26 cellular contexts compared by ENCODE assay signal in genomic region chr1:43678940-43679339, GRCh38. TPM values are rescaled to one million over a fixed set of nuclear protein-coding genes. Genes with fewer than 3 reads are reported as not detected.
DNase-seq lines count a peak whose midpoint lies in the region; ATAC-seq, FAIRE-seq and TF ChIP-seq lines count a peak whose summit lies in the region.
"Had no signal": no experiment of that assay in that cellular context is flagged by ENCODE, and none has a peak within 500 bp of the region (broad histone marks: within the 10 kb centered on the region; RNA-seq: fewer than 3 reads in every experiment).

No MANE protein-coding gene starts in this region.

- CTCF ChIA-PET in MCF 10A (lab: Yijun Ruan, JAX): no interaction called here
- CTCF ChIA-PET in mammary epithelial cell (lab: Charles Lee; ENCODE audit: low non-redundant PET): no interaction called here

- no peak overlapping the region for H3K4me2 ChIP-seq in mammary epithelial cell (ENCODE audit: insufficient read depth, low read depth, low read length)
- H3K4me2 ChIP-seq: BLaER1 treated with 17β-estradiol and CSF1 and Interleukin-3, amounts not matched to agents 10 nM and 100 nM; SK-N-SH had no signal

- in situ Hi-C loops in mammary epithelial cell (cut with MboI; ENCODE audit: low sequenced_read_pairs in 2 of 2): no loop called here

- H3K9me3 ChIP-seq in mammary epithelial cell (replicated peaks; ENCODE audit: insufficient read depth, low read length): no peaks in the 10 kb centered on the region
- H3K9me3 ChIP-seq: BLaER1 treated with 17β-estradiol and CSF1 and Interleukin-3, amounts not matched to agents 10 nM and 100 nM; SK-N-SH had no signal

- H3K27me3 ChIP-seq in mammary epithelial cell (ENCODE audit: insufficient read depth, low read length): no peaks in the 10 kb centered on the region
- H3K27me3 ChIP-seq: BLaER1 treated with 17β-estradiol and CSF1 and Interleukin-3, amounts not matched to agents 10 nM and 100 nM had no signal

- H3K27me3 Mint-ChIP-seq in MCF 10A (ENCODE audit: insufficient read depth, unreplicated experiment): no peaks in the 10 kb centered on the region
- H3K27me3 Mint-ChIP-seq in effector memory CD8-positive, alpha-beta T cell: no peaks in the 10 kb centered on the region
- no peaks in the 10 kb centered on the region for H3K27me3 Mint-ChIP-seq in stimulated activated memory B cell treated with anti-CD40 and anti-IgM and Interleukin-4, amounts not matched to agents 10 μg/mL and 1 μg/mL and 100 μg/mL, for 72 hours

- TF ChIP-seq CTCF in MCF 10A (IDR thresholded peaks at IDR 0.05; ENCODE audit: unreplicated experiment) (no peak), mammary epithelial cell (conservative IDR thresholded peaks at IDR 0.05 in 1 of 2, IDR thresholded peaks at IDR 0.05 in 1 of 2; ENCODE audit: extremely low read depth in 1 of 2, insufficient read depth in 1 of 2, low read depth in 1 of 2, low read length in 2 of 2) (no peak)

- intact Hi-C loops in MCF 10A (cut with micrococcal nuclease) (no loop called here), mammary epithelial cell (cut with micrococcal nuclease) (no loop called here)

- H3K79me2 ChIP-seq in mammary epithelial cell (ENCODE audit: insufficient read depth, low read length): peaks cover 46% of the 10 kb centered on the region

- dilution Hi-C loops in mammary epithelial cell (cut with HindIII; ENCODE audit: low sequenced_read_pairs): no loop called here

- ATAC-seq in effector memory CD8-positive, alpha-beta T cell (replicated peaks): no peak
- ATAC-seq in stimulated activated memory B cell treated with anti-CD40 and anti-IgM and Interleukin-4, amounts not matched to agents 10 μg/mL and 1 μg/mL and 100 μg/mL, for 72 hours: peak; percentile 53
- no peak for ATAC-seq in HG02852 (IDR thresholded peaks at IDR 0.05; ENCODE audit: unreplicated experiment)
- ATAC-seq: PC-3 had no signal

- H3K4me3 ChIP-seq in mammary epithelial cell (replicated peaks in 1 of 3; ENCODE audit: insufficient read depth in 1 of 3, low read depth in 2 of 3, low read length in 3 of 3): no peak overlapping the region
- H3K4me3 ChIP-seq: BLaER1 treated with 17β-estradiol and CSF1 and Interleukin-3, amounts not matched to agents 10 nM and 100 nM had no signal

- POLR2A ChIA-PET in MCF 10A (lab: Yijun Ruan, JAX): interaction anchor here (1.0 to 1.5 kb wide), 3 partner anchors 28 to 311 kb away, joined by 3 to 4 read pairs (median 3); partner anchors contain the start of genes ELOVL1 and ST3GAL3

- peaks cover 92% of the 10 kb centered on the region for H3K36me3 Mint-ChIP-seq in MCF 10A (ENCODE audit: insufficient read depth, unreplicated experiment)
- peaks cover 27% of the 10 kb centered on the region for H3K36me3 Mint-ChIP-seq in effector memory CD8-positive, alpha-beta T cell (ENCODE audit: insufficient read depth)
- peaks cover 54% of the 10 kb centered on the region for H3K36me3 Mint-ChIP-seq in stimulated activated memory B cell treated with anti-CD40 and anti-IgM and Interleukin-4, amounts not matched to agents 10 μg/mL and 1 μg/mL and 100 μg/mL, for 72 hours

- H3K4me1 Mint-ChIP-seq in MCF 10A (ENCODE audit: insufficient read depth, unreplicated experiment): peaks cover 5% of the 10 kb centered on the region
- H3K4me1 Mint-ChIP-seq in effector memory CD8-positive, alpha-beta T cell (ENCODE audit: low read depth in 2 of 2): peaks cover 8 to 31% of the 10 kb centered on the region in 2 donors
- peaks cover 18% of the 10 kb centered on the region for H3K4me1 Mint-ChIP-seq in stimulated activated memory B cell treated with anti-CD40 and anti-IgM and Interleukin-4, amounts not matched to agents 10 μg/mL and 1 μg/mL and 100 μg/mL, for 72 hours

- FAIRE-seq in GM12891 (lab: Jason Lieb, UNC): peak; percentile 9
- FAIRE-seq: A204.1, H1 had no signal

- TF ChIP-seq POLR2A in GM12891 (IDR thresholded peaks at IDR 0.05; ENCODE audit: low read depth, low read length): no peak

- no peaks in the 10 kb centered on the region for H3K9me3 Mint-ChIP-seq in MCF 10A (ENCODE audit: unreplicated experiment)
- H3K9me3 Mint-ChIP-seq in effector memory CD8-positive, alpha-beta T cell: no peaks in the 10 kb centered on the region
- H3K9me3 Mint-ChIP-seq in stimulated activated memory B cell treated with anti-CD40 and anti-IgM and Interleukin-4, amounts not matched to agents 10 μg/mL and 1 μg/mL and 100 μg/mL, for 72 hours: no peaks in the 10 kb centered on the region

- H3K27ac Mint-ChIP-seq in MCF 10A (ENCODE audit: low read depth, unreplicated experiment): peak overlapping the region; percentile 59
- H3K27ac Mint-ChIP-seq in effector memory CD8-positive, alpha-beta T cell: peak overlapping the region; percentile 24 to 76
- no peak overlapping the region for H3K27ac Mint-ChIP-seq in stimulated activated memory B cell treated with anti-CD40 and anti-IgM and Interleukin-4, amounts not matched to agents 10 μg/mL and 1 μg/mL and 100 μg/mL, for 72 hours

- no peak overlapping the region for H3K27ac ChIP-seq in mammary epithelial cell (ENCODE audit: insufficient read depth, low read depth, low read length)
- H3K27ac ChIP-seq: BLaER1 treated with 17β-estradiol and CSF1 and Interleukin-3, amounts not matched to agents 10 nM and 100 nM; HL-60 had no signal

- WGBS in mammary epithelial cell (ENCODE audit: low coverage, missing lambda C conversion rate): 75% methylated on average over 2 of the region's 2 CpGs

- DNase-seq in MCF 10A (ENCODE audit: unreplicated experiment) (no peak), mammary epithelial cell (no peak), GM12891 (ENCODE audit: insufficient read length, low spot score) (no peak)
- DNase-seq in effector memory CD8-positive, alpha-beta T cell: no peak
- DNase-seq in activated CD4-positive, alpha-beta T cell treated with anti-CD3 and anti-CD28 coated beads for 1 hour: no peak
- no peak for DNase-seq in activated CD4-positive, alpha-beta T cell treated with anti-CD3 and anti-CD28 coated beads, Interleukin-2, amount 50 U/mL, for 1 hour
- DNase-seq: AML-193; HCEC 1CT; Kasumi-1; MV-4-11; NCI-H1105; NCI-H146; NCI-H1930; NCI-H2107; NCI-H526; NCI-H82; NK-92 treated with Interleukin-12 subunit alpha and Interleukin-12 subunit beta, amount 100 ng/mL, for 24 hours; PC-3; SK-N-SH; SW 1271 had no signal

- peaks cover 27% of the 10 kb centered on the region for H3K36me3 ChIP-seq in mammary epithelial cell (ENCODE audit: insufficient read depth, low read length)

- H2AFZ ChIP-seq in mammary epithelial cell (ENCODE audit: low read depth, low read length): no peak overlapping the region

- no peak overlapping the region for H3K9ac ChIP-seq in mammary epithelial cell (ENCODE audit: insufficient read depth, low read length)
- H3K9ac ChIP-seq: BLaER1 treated with 17β-estradiol and CSF1 and Interleukin-3, amounts not matched to agents 10 nM and 100 nM; SK-N-SH had no signal

- H3K4me1 ChIP-seq in mammary epithelial cell (ENCODE audit: insufficient read depth, low read length): no peaks in the 10 kb centered on the region
- H3K4me1 ChIP-seq: BLaER1 treated with 17β-estradiol and CSF1 and Interleukin-3, amounts not matched to agents 10 nM and 100 nM had no signal

- no TSS peak for BruUV-seq in MCF 10A (replicated peaks; lab: Mats Ljungman, UMichigan)
- BruUV-seq in mammary epithelial cell (replicated peaks; lab: Mats Ljungman, UMichigan): no TSS peak

- H4K20me1 ChIP-seq in mammary epithelial cell (ENCODE audit: insufficient read depth, low read length): no peaks in the 10 kb centered on the region

- no peak overlapping the region for H3K4me3 Mint-ChIP-seq in MCF 10A (ENCODE audit: unreplicated experiment)
- no peak overlapping the region for H3K4me3 Mint-ChIP-seq in effector memory CD8-positive, alpha-beta T cell
- H3K4me3 Mint-ChIP-seq in stimulated activated memory B cell treated with anti-CD40 and anti-IgM and Interleukin-4, amounts not matched to agents 10 μg/mL and 1 μg/mL and 100 μg/mL, for 72 hours: no peak overlapping the region

TF ChIP-seq in GM12891, 5 proteins besides CTCF, POLR2A, EP300 and RAD21:
- TF ChIP-seq TAF1 (IDR thresholded peaks at IDR 0.05; ENCODE audit: low read depth, low read length): no peak
- no peak for TF ChIP-seq PAX5 (IDR thresholded peaks at IDR 0.05; ENCODE audit: insufficient read depth, low read length, severe bottlenecking)
- no peak for TF ChIP-seq POLR2AphosphoS5 (IDR thresholded peaks at IDR 0.05; ENCODE audit: low read depth, low read length)
- no peak for TF ChIP-seq POU2F2 (IDR thresholded peaks at IDR 0.05; ENCODE audit: low read depth, low read length)
- TF ChIP-seq SPI1 (IDR thresholded peaks at IDR 0.05; ENCODE audit: low read depth, low read length): no peak

RNA-seq across cellular contexts. Expression of gene ST3GAL3, which starts 28.4 kb away (rescaled TPM):
- total RNA-seq in MCF 10A (2022) (22.4 and 24.2 TPM in 2 replicates), mammary epithelial cell (10 to 100 TPM; 10.7 to 20.2 TPM)
- polyA plus RNA-seq in mammary epithelial cell: 7.8 TPM
- 60.4 TPM for polyA minus RNA-seq in mammary epithelial cell
- polyA plus RNA-seq in GM12891 (2012; ENCODE audit: low read depth, missing spikeins): 9.7 TPM

RNA-seq across cellular contexts. Expression of gene KDM4A, which starts 29.0 kb away (rescaled TPM):
- total RNA-seq in MCF 10A (2022) (42.5 and 48.1 TPM in 2 replicates), mammary epithelial cell (10 to 100 TPM; 52.5 to 59.7 TPM)
- 18.3 TPM for polyA plus RNA-seq in mammary epithelial cell
- 85.9 TPM for polyA minus RNA-seq in mammary epithelial cell
- 12.1 TPM for polyA plus RNA-seq in GM12891 (2012; ENCODE audit: low read depth, missing spikeins)
